In genomic region chr1:66278260-66279046, GRCh38 we compare ENCODE assay signal across 1 cellular context.
TF ChIP-seq lines count a peak whose summit lies in the region.

No MANE protein-coding gene starts in this region.

TF ChIP-seq in H1, 55 proteins besides CTCF, POLR2A, EP300 and RAD21 (continued from another document):
- TF ChIP-seq EZH2 (IDR thresholded peaks at IDR 0.05; ENCODE audit: low read depth, low read length, severe bottlenecking): no peak
- TF ChIP-seq CEBPB (IDR thresholded peaks at IDR 0.05; ENCODE audit: low read depth, low read length): no peak
- no peak for TF ChIP-seq CHD2 (IDR thresholded peaks at IDR 0.05; ENCODE audit: low read length)
- no peak for TF ChIP-seq RXRA (IDR thresholded peaks at IDR 0.05; ENCODE audit: insufficient read depth, low read depth, low read length)
- TF ChIP-seq KDM4A (IDR thresholded peaks at IDR 0.05; ENCODE audit: low read depth, low read length, severe bottlenecking): no peak
- no peak for TF ChIP-seq BRCA1 (IDR thresholded peaks at IDR 0.05; ENCODE audit: low read depth, low read length)
- TF ChIP-seq SRF (IDR thresholded peaks at IDR 0.05; ENCODE audit: low read depth, low read length): no peak
- TF ChIP-seq TAF7 (optimal IDR thresholded peaks at IDR 0.05; ENCODE audit: borderline replicate concordance, low read depth, low read length): no peak
